In the genomic region with DNA sequence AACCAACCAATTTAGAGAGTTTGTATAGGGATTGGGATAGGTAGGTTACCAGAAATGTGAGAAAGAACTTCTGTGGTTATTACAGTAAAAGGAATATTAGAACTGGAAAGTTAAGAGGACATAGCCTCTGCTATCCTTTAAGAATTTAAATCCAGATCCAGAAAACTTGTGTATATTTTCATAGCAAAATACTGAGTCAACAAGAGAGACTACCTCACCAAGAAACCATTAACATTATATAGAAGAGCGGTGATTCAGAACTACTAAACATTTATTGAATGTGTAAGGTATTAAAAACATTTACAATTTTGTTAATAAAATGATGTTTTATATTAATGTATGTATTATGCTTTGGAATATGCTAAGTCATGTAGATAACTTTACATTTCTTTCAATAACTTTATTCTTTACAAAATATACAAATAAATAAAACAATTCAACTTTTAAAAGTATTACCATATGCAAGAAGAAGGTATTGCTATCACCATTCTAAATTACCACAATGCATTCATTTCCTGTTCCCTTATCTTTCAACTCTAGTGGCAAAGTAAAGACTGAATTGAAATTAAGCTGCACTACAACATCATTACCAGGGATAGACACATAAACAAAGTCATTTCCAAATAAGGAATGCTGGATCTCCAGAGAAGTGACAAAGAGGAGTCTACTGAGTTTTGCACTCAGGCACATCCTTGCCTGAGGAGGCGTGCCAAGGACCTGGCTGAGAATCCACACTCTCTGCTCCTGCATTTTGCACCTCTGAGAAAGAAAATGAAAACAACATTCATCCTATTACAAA, we compare ENCODE assay signal across 15 cellular contexts.
"Had no signal": no experiment of that assay in that cellular context is flagged by ENCODE, and none has a peak within 500 bp of the region (broad histone marks: within the 10 kb centered on the region; RNA-seq: fewer than 3 reads in every experiment).

No MANE protein-coding gene starts in this region.

- H3K9me3 ChIP-seq: colonic mucosa, left ventricle myocardium inferior, sigmoid colon, testis, upper lobe of right lung had no signal

- H3K27ac ChIP-seq: cardiac muscle cell, colonic mucosa, left ventricle myocardium inferior, sigmoid colon, SK-N-MC, testis, upper lobe of right lung had no signal

- H3K4me3 Mint-ChIP-seq: activated naive CD8-positive, alpha-beta T cell treated with anti-CD3 and anti-CD28 coated beads for 36 hours; stimulated activated naive CD8-positive, alpha-beta T cell treated with anti-CD3 and anti-CD28 coated beads, Interleukin-15, Interleukin-2, amounts not matched to agents 100 ng/mL and 50 ng/mL, for 24 hours had no signal

- H3K27me3 ChIP-seq: cardiac muscle cell, colonic mucosa, sigmoid colon, testis, upper lobe of right lung had no signal

- H3K4me3 ChIP-seq: cardiac muscle cell, colonic mucosa, left ventricle myocardium inferior, sigmoid colon, SK-N-MC, testis, upper lobe of right lung had no signal

- H3K4me1 ChIP-seq: colonic mucosa, left ventricle myocardium inferior, sigmoid colon, testis, upper lobe of right lung had no signal

- H3K36me3 ChIP-seq: colonic mucosa, left ventricle myocardium inferior, sigmoid colon, upper lobe of right lung had no signal

- H3K27ac Mint-ChIP-seq: activated naive CD8-positive, alpha-beta T cell treated with anti-CD3 and anti-CD28 coated beads for 36 hours; stimulated activated naive CD8-positive, alpha-beta T cell treated with anti-CD3 and anti-CD28 coated beads, Interleukin-15, Interleukin-2, amounts not matched to agents 100 ng/mL and 50 ng/mL, for 24 hours had no signal

- H3K27me3 Mint-ChIP-seq: activated naive CD8-positive, alpha-beta T cell treated with anti-CD3 and anti-CD28 coated beads for 36 hours; stimulated activated naive CD8-positive, alpha-beta T cell treated with anti-CD3 and anti-CD28 coated beads, Interleukin-15, Interleukin-2, amounts not matched to agents 100 ng/mL and 50 ng/mL, for 24 hours had no signal

- H3K4me1 Mint-ChIP-seq: activated naive CD8-positive, alpha-beta T cell treated with anti-CD3 and anti-CD28 coated beads for 36 hours had no signal

- DNase-seq: activated gamma-delta T cell; activated naive CD8-positive, alpha-beta T cell treated with anti-CD3 and anti-CD28 coated beads for 36 hours; anterior cingulate cortex; colonic mucosa; effector CD4-positive, alpha-beta T cell; kidney; left ventricle myocardium inferior; sigmoid colon; stimulated activated CD4-positive, alpha-beta T cell treated with anti-CD3 and anti-CD28 coated beads, Interleukin-4, amount 100 ng/mL, for 1 hour; stimulated activated CD8-positive, alpha-beta memory T cell treated with anti-CD3 and anti-CD28 coated beads, Interleukin-4, amount 100 ng/mL, for 48 hours; testis; upper lobe of right lung had no signal

- ATAC-seq: upper lobe of right lung had no signal
